8 cellular contexts compared by ENCODE assay signal in genomic region chr17:78840780-78841611, GRCh38.
A peak's percentile ranks its signal among the peaks of the same experiment; 100 is the strongest.
DNase-seq lines count a peak whose midpoint lies in the region; ATAC-seq and TF ChIP-seq lines count a peak whose summit lies in the region.

USP36 (minus strand) TSS chr17:78840814; CDS start chr17:78836363, 4,451 bp downstream.

- H3K27ac Mint-ChIP-seq in central memory CD8-positive, alpha-beta T cell (ENCODE audit: low read depth): peak within 1 kb of the TSS; percentile 92

- peak; percentile 87 for ATAC-seq in GM19025 (IDR thresholded peaks at IDR 0.05; ENCODE audit: low read depth, unreplicated experiment)
- peak; percentile 84 for ATAC-seq in HG03342 (IDR thresholded peaks at IDR 0.05; ENCODE audit: unreplicated experiment)
- ATAC-seq in central memory CD8-positive, alpha-beta T cell (replicated peaks; ENCODE audit: extremely low read depth, poor library complexity, severe bottlenecking): peak; percentile 86

- DNase-seq in AG09309 (ENCODE audit: low read depth) (peak; percentile 95), NCI-H446 (lab: John Stamatoyannopoulos, UW) (peak; percentile 98 to 100), iris pigment epithelial cell (ENCODE audit: low read depth) (peak; percentile 99)
- DNase-seq in activated CD4-positive, CD25-positive, alpha-beta regulatory T cell treated with anti-CD3 and anti-CD28 coated beads, Interleukin-2, amount 50 U/mL, for 16 hours (ENCODE audit: low read depth, low spot score): peak; percentile 99
- DNase-seq in central memory CD8-positive, alpha-beta T cell (ENCODE audit: low spot score in 2 of 2): peak; percentile 98 to 100
- peak; percentile 100 for DNase-seq in stimulated activated CD4-positive, alpha-beta T cell treated with anti-CD3 and anti-CD28 coated beads, Interleukin-12 subunit alpha, Interleukin-12 subunit beta, amount 100 ng/mL, for 4 hours

- H3K4me3 ChIP-seq in AG09309 (ENCODE audit: control insufficient read depth, low read depth, low read length): peak within 1 kb of the TSS; percentile 90

- peak within 1 kb of the TSS; percentile 82 for H3K4me3 Mint-ChIP-seq in central memory CD8-positive, alpha-beta T cell

- H3K27me3 Mint-ChIP-seq in central memory CD8-positive, alpha-beta T cell: no peaks in the 10 kb centered on the region

- peaks cover 41% of the 10 kb centered on the region for H3K36me3 Mint-ChIP-seq in central memory CD8-positive, alpha-beta T cell (ENCODE audit: insufficient read depth)

- no peaks in the 10 kb centered on the region for H3K9me3 Mint-ChIP-seq in central memory CD8-positive, alpha-beta T cell

- TF ChIP-seq CTCF in AG09309 (IDR thresholded peaks at IDR 0.05; ENCODE audit: control insufficient read depth, insufficient read depth, low read depth, low read length, missing control alignments): no peak

- peaks cover 46% of the 10 kb centered on the region for H3K4me1 Mint-ChIP-seq in central memory CD8-positive, alpha-beta T cell

Comparison
In these comparisons a context has a peak if more than half of its experiments do, and no peak if none do; other contexts are left out.
1. Peak in every context shown above with its lines: DNase-seq, ATAC-seq and H3K4me3 ChIP-seq.